Comparison of ENCODE assay signal across 8 cellular contexts in genomic region chr1:184792450-184792969, GRCh38. TPM values are rescaled to one million over a fixed set of nuclear protein-coding genes. Genes with fewer than 3 reads are reported as not detected.
DNase-seq lines count a peak whose midpoint lies in the region; ATAC-seq and TF ChIP-seq lines count a peak whose summit lies in the region.

No MANE protein-coding gene starts in this region.

- peaks cover 0 to 59% (median 16%) of the 10 kb centered on the region in 9 donors for H3K36me3 ChIP-seq in heart right ventricle

- H3K27me3 Mint-ChIP-seq in activated CD8-positive, alpha-beta T cell treated with anti-CD3 and anti-CD28 coated beads, Interleukin-2, amount 10 ng/mL, durations not matched to agents 7 days and 5 days (ENCODE audit: low read depth): no peaks in the 10 kb centered on the region

- H3K4me1 ChIP-seq in heart right ventricle: peaks cover 5 to 31% (median 14%) of the 10 kb centered on the region in 9 donors

- H3K36me3 Mint-ChIP-seq in activated CD8-positive, alpha-beta T cell treated with anti-CD3 and anti-CD28 coated beads, Interleukin-2, amount 10 ng/mL, durations not matched to agents 7 days and 5 days (ENCODE audit: low read depth): peaks cover 7% of the 10 kb centered on the region

- DNase-seq in C1 segment of cervical spinal cord (lab: John Stamatoyannopoulos, UW) (peak in 11 of 14 donors; percentile 6 to 85 (median 54)), HuH-7.5 (ENCODE audit: low spot score) (peak; percentile 13), heart right ventricle (peak; percentile 35 to 49), renal cortical epithelial cell (ENCODE audit: low read depth) (peak; percentile 98), DMS79 (lab: John Stamatoyannopoulos, UW) (no peak), NCI-H1930 (lab: John Stamatoyannopoulos, UW) (no peak)
- DNase-seq in activated CD8-positive, alpha-beta T cell treated with anti-CD3 and anti-CD28 coated beads, Interleukin-2, amount 10 ng/mL, durations not matched to agents 7 days and 5 days: no peak

- peak overlapping the region in 9 of 10 donors; percentile 36 to 86 (median 54) for H3K27ac ChIP-seq in heart right ventricle

- H3K4me3 Mint-ChIP-seq in activated CD8-positive, alpha-beta T cell treated with anti-CD3 and anti-CD28 coated beads, Interleukin-2, amount 10 ng/mL, durations not matched to agents 7 days and 5 days: no peak overlapping the region

- H3K4me3 ChIP-seq in heart right ventricle: no peak overlapping the region

- H3K9me3 ChIP-seq in heart right ventricle: no peaks in the 10 kb centered on the region

- peak; percentile 55 for ATAC-seq in activated CD8-positive, alpha-beta T cell treated with anti-CD3 and anti-CD28 coated beads, Interleukin-2, amount 10 ng/mL, durations not matched to agents 7 days and 5 days
- ATAC-seq in heart right ventricle (peak; percentile 76 to 93 (median 88)), GM18867 (IDR thresholded peaks at IDR 0.05; ENCODE audit: unreplicated experiment) (no peak)

- H3K27me3 ChIP-seq in heart right ventricle: no peaks in the 10 kb centered on the region

- 21 to 22% methylated on average over 5 of the region's 5 CpGs for WGBS in heart right ventricle, 2 donors

- POLR2A ChIA-PET in activated CD8-positive, alpha-beta T cell treated with anti-CD3 and anti-CD28 coated beads, Interleukin-2, amount 10 ng/mL, durations not matched to agents 7 days and 5 days (lab: Charles Lee): no interaction called here

- peak overlapping the region; percentile 17 for H3K27ac Mint-ChIP-seq in activated CD8-positive, alpha-beta T cell treated with anti-CD3 and anti-CD28 coated beads, Interleukin-2, amount 10 ng/mL, durations not matched to agents 7 days and 5 days

- TF ChIP-seq CTCF in heart right ventricle (IDR thresholded peaks at IDR 0.05): no peak

- H3K9me3 Mint-ChIP-seq in activated CD8-positive, alpha-beta T cell treated with anti-CD3 and anti-CD28 coated beads, Interleukin-2, amount 10 ng/mL, durations not matched to agents 7 days and 5 days (ENCODE audit: insufficient read depth): no peaks in the 10 kb centered on the region

- CTCF ChIA-PET in activated CD8-positive, alpha-beta T cell treated with anti-CD3 and anti-CD28 coated beads, Interleukin-2, amount 10 ng/mL, durations not matched to agents 7 days and 5 days (lab: Charles Lee): interaction anchor here (1.6 to 2.8 kb wide), 2 partner anchors 13 to 378 kb away, joined by 6 to 11 read pairs; no protein-coding TSS in a partner anchor

- intact Hi-C loops in heart right ventricle (cut with DNase I): no loop called here

- peaks cover 12% of the 10 kb centered on the region for H3K4me1 Mint-ChIP-seq in activated CD8-positive, alpha-beta T cell treated with anti-CD3 and anti-CD28 coated beads, Interleukin-2, amount 10 ng/mL, durations not matched to agents 7 days and 5 days (ENCODE audit: low read depth)

RNA-seq across cellular contexts. Expression of gene EDEM3, which starts 37.9 kb away (rescaled TPM):
- 10 to 100 TPM; 20.8 to 28.6 TPM for total RNA-seq in activated CD8-positive, alpha-beta T cell treated with anti-CD3 and anti-CD28 coated beads, Interleukin-2, amount 10 ng/mL, durations not matched to agents 7 days and 5 days
- total RNA-seq in heart right ventricle (10 to 100 TPM; 12.1 to 26.8 (median 18.4) TPM), renal cortical epithelial cell (43.2 and 76.7 TPM in 2 replicates)
- polyA plus RNA-seq in heart right ventricle: 10 to 100 TPM in 1 of 2 donors, 1 to 10 TPM in 1; 7.8 to 10.9 TPM

Comparison
In these comparisons a context has a peak if more than half of its experiments do, and no peak if none do; other contexts are left out.
1. DNase-seq: peak in C1 segment of cervical spinal cord (11 of 14), HuH-7.5 (single experiment), heart right ventricle (2 of 2) and renal cortical epithelial cell (single experiment); none in activated CD8-positive, alpha-beta T cell treated with anti-CD3 and anti-CD28 coated beads, Interleukin-2, amount 10 ng/mL, durations not matched to agents 7 days and 5 days (single experiment), DMS79 (single experiment) and NCI-H1930 (0 of 2).